In genomic region chr5:5622806-5623205, GRCh38 we compare ENCODE assay signal across 21 cellular contexts.
DNase-seq lines count a peak whose midpoint lies in the region; ATAC-seq, FAIRE-seq and TF ChIP-seq lines count a peak whose summit lies in the region.
"Had no signal": no experiment of that assay in that cellular context is flagged by ENCODE, and none has a peak within 500 bp of the region (broad histone marks: within the 10 kb centered on the region; RNA-seq: fewer than 3 reads in every experiment).

No MANE protein-coding gene starts in this region.

- H3K27me3 ChIP-seq in HepG2 (ENCODE audit: control insufficient read depth in 1 of 2, insufficient read depth in 2 of 2, low read length in 2 of 2): no peaks in the 10 kb centered on the region
- H3K27me3 ChIP-seq in right lobe of liver: no peaks in the 10 kb centered on the region
- no peaks in the 10 kb centered on the region for H3K27me3 ChIP-seq in K562 (ENCODE audit: control insufficient read depth in 2 of 2, insufficient read depth in 2 of 2, low read length in 2 of 2)
- no peaks in the 10 kb centered on the region for H3K27me3 ChIP-seq in CD4-positive, alpha-beta T cell (ENCODE audit: control insufficient read depth, insufficient read depth, low read length)
- H3K27me3 ChIP-seq: BE2C, BLaER1 had no signal

- H3K9me3 ChIP-seq in HepG2 (ENCODE audit: low read length) (peaks cover 22% of the 10 kb centered on the region), right lobe of liver (peaks cover 0 to 3% (median 0%) of the 10 kb centered on the region in 4 donors), K562 (replicated peaks; ENCODE audit: control insufficient read depth, insufficient read depth, low read depth, low read length) (no peaks in the 10 kb centered on the region)
- peaks cover 9% of the 10 kb centered on the region for H3K9me3 ChIP-seq in CD4-positive, alpha-beta T cell (ENCODE audit: control insufficient read depth, low read length)

- intact Hi-C loops in HepG2 (cut with micrococcal nuclease; ENCODE audit: unreplicated experiment) (no loop called here), right lobe of liver (cut with DNase I) (no loop called here), K562 (cut with micrococcal nuclease) (no loop called here)
- intact Hi-C loops in CD4-positive, alpha-beta T cell (cut with DNase I, micrococcal nuclease): no loop called here

- DNase-seq in HepG2 (ENCODE audit: low spot score): no peak
- no peak for DNase-seq in right lobe of liver
- DNase-seq in K562 (ENCODE audit: extremely low read depth in 1 of 4, low spot score in 3 of 4): no peak
- DNase-seq in CD4-positive, alpha-beta T cell: no peak
- DNase-seq in left lobe of liver (ENCODE audit: low spot score): no peak
- DNase-seq: ACHN; BE2C; C1 segment of cervical spinal cord; Caco-2; Calu3; CD4-positive, CD25-positive, alpha-beta regulatory T cell; CD8-positive, alpha-beta T cell; DMS79 treated with DMSO at 0.1 percent for 48 hours; GF-D8 had no signal

- H3K4me2 ChIP-seq in HepG2 (ENCODE audit: low read depth, low read length) (no peak overlapping the region), K562 (ENCODE audit: insufficient read depth, low read length) (no peak overlapping the region)
- H3K4me2 ChIP-seq: BLaER1 had no signal

- no peaks in the 10 kb centered on the region for H3K36me3 ChIP-seq in HepG2 (replicated peaks in 1 of 2; ENCODE audit: control insufficient read depth in 1 of 2, insufficient read depth in 2 of 2, low read length in 2 of 2)
- no peaks in the 10 kb centered on the region for H3K36me3 ChIP-seq in right lobe of liver
- no peaks in the 10 kb centered on the region for H3K36me3 ChIP-seq in K562 (ENCODE audit: control insufficient read depth, insufficient read depth, low read length)
- H3K36me3 ChIP-seq: BE2C, BLaER1 had no signal

- no peaks in the 10 kb centered on the region for H3K4me1 Mint-ChIP-seq in CD4-positive, alpha-beta T cell (ENCODE audit: low read depth)
- H3K4me1 Mint-ChIP-seq: CD14-positive monocyte; CD4-positive, CD25-positive, alpha-beta regulatory T cell had no signal

- H3K27ac ChIP-seq in HepG2 (ENCODE audit: extremely low read length, insufficient read depth, low read length) (no peak overlapping the region), right lobe of liver (no peak overlapping the region), K562 (ENCODE audit: extremely low read depth, low read depth, low read length) (no peak overlapping the region)
- no peak overlapping the region for H3K27ac ChIP-seq in CD4-positive, alpha-beta T cell (ENCODE audit: low read depth, low read length)
- H3K27ac ChIP-seq: 22Rv1, BLaER1 had no signal

- H4K20me1 ChIP-seq in HepG2 (ENCODE audit: insufficient read depth, low read length): no peaks in the 10 kb centered on the region
- no peaks in the 10 kb centered on the region for H4K20me1 ChIP-seq in K562 (replicated peaks; ENCODE audit: control insufficient read depth, insufficient read depth, low read length)
- H4K20me1 ChIP-seq: BLaER1 had no signal

- H3K4me3 ChIP-seq in HepG2 (replicated peaks in 1 of 3; ENCODE audit: insufficient read depth in 1 of 3, low read depth in 2 of 3, low read length in 3 of 3) (no peak overlapping the region), right lobe of liver (no peak overlapping the region), K562 (no peak overlapping the region)
- H3K4me3 ChIP-seq: BLaER1 had no signal

- TF ChIP-seq POLR2A in HepG2 (IDR thresholded peaks at IDR 0.05; ENCODE audit: insufficient read depth in 1 of 2, low read depth in 2 of 2, low read length in 2 of 2) (no peak), right lobe of liver (IDR thresholded peaks at IDR 0.05) (no peak), K562 (conservative IDR thresholded peaks at IDR 0.05) (no peak)

- in situ Hi-C loops in HepG2 (cut with HindIII; ENCODE audit: extremely low pct_ligation_motif_present, low pct_unique_long_range_greater_than_20kb): no loop called here
- in situ Hi-C loops in K562 (cut with MboI): no loop called here

- H3K79me2 ChIP-seq in HepG2 (ENCODE audit: insufficient read depth, low read length) (no peaks in the 10 kb centered on the region), K562 (ENCODE audit: control insufficient read depth, insufficient read depth, low read length) (no peaks in the 10 kb centered on the region)

- no peak for FAIRE-seq in HepG2 (lab: Jason Lieb, UNC)
- FAIRE-seq in K562 (lab: Jason Lieb, UNC): no peak
- FAIRE-seq: D721Med, G401.6, GM12891, GM19239 had no signal

- no peaks in the 10 kb centered on the region for H3K9me1 ChIP-seq in K562 (ENCODE audit: control insufficient read depth, insufficient read depth, low read length)

- ATAC-seq in HepG2 (no peak), right lobe of liver (no peak), K562 (no peak), left lobe of liver (no peak)
- ATAC-seq in CD4-positive, alpha-beta T cell (ENCODE audit: poor library complexity): no peak
- ATAC-seq: CD8-positive, alpha-beta T cell had no signal

- H3K4me1 ChIP-seq in HepG2 (ENCODE audit: insufficient read depth, low read length) (no peaks in the 10 kb centered on the region), right lobe of liver (no peaks in the 10 kb centered on the region), K562 (replicated peaks in 1 of 2; ENCODE audit: control insufficient read depth in 2 of 2, insufficient read depth in 2 of 2, low read length in 2 of 2) (no peaks in the 10 kb centered on the region)
- H3K4me1 ChIP-seq: BLaER1, Caco-2 had no signal

- H3K27me3 Mint-ChIP-seq in CD4-positive, alpha-beta T cell: peaks cover 9% of the 10 kb centered on the region

- TF ChIP-seq RAD21 in HepG2 (CRISPR knock-in tag; IDR thresholded peaks at IDR 0.05): no peak
- no peak for TF ChIP-seq RAD21 in K562 (CRISPR knock-in tag; conservative IDR thresholded peaks at IDR 0.05 in 1 of 2, IDR thresholded peaks at IDR 0.05 in 1 of 2)

- CTCF ChIA-PET in HepG2 (lab: Yijun Ruan, JAX; ENCODE audit: low intra/inter-chr PET ratio, low total read pairs): no interaction called here
- CTCF ChIA-PET in K562 (lab: Yijun Ruan, JAX; ENCODE audit: low intra/inter-chr PET ratio): no interaction called here
- CTCF ChIA-PET in CD4-positive, alpha-beta T cell (lab: Charles Lee): no interaction called here

- H3K27ac Mint-ChIP-seq in CD4-positive, alpha-beta T cell: no peak overlapping the region
- H3K27ac Mint-ChIP-seq: CD14-positive monocyte; CD4-positive, CD25-positive, alpha-beta regulatory T cell; CD8-positive, alpha-beta T cell had no signal

- POLR2A ChIA-PET in HepG2 (lab: Yijun Ruan, JAX): no interaction called here
- POLR2A ChIA-PET in K562 (lab: Yijun Ruan, JAX): no interaction called here
- POLR2A ChIA-PET in CD4-positive, alpha-beta T cell (lab: Charles Lee): interaction anchor here (0.6 kb wide), 1 partner anchor 32 kb away, joined by 3 read pairs; no protein-coding TSS in a partner anchor

- H3K4me3 Mint-ChIP-seq in CD4-positive, alpha-beta T cell: no peak overlapping the region
- H3K4me3 Mint-ChIP-seq: CD14-positive monocyte; CD4-positive, CD25-positive, alpha-beta regulatory T cell; CD8-positive, alpha-beta T cell had no signal

- no peaks in the 10 kb centered on the region for H3K36me3 Mint-ChIP-seq in CD4-positive, alpha-beta T cell (ENCODE audit: low read depth)
- H3K36me3 Mint-ChIP-seq: CD14-positive monocyte; CD4-positive, CD25-positive, alpha-beta regulatory T cell; CD8-positive, alpha-beta T cell had no signal

- no peak overlapping the region for H2AFZ ChIP-seq in HepG2 (ENCODE audit: low read length)
- H2AFZ ChIP-seq in K562 (ENCODE audit: low read depth, low read length): no peak overlapping the region

- peaks cover 16% of the 10 kb centered on the region for H3K9me3 Mint-ChIP-seq in CD4-positive, alpha-beta T cell

- TF ChIP-seq CTCF in HepG2 (CRISPR knock-in tag; IDR thresholded peaks at IDR 0.05) (no peak), right lobe of liver (IDR thresholded peaks at IDR 0.05) (no peak), K562 (IDR thresholded peaks at IDR 0.05 in 2 of 3, conservative IDR thresholded peaks at IDR 0.05 in 1 of 3; ENCODE audit: insufficient read depth in 2 of 3, low read depth in 1 of 3, low read length in 3 of 3) (no peak)
- TF ChIP-seq CTCF in CD4-positive, alpha-beta T cell (IDR thresholded peaks at IDR 0.05): no peak

- BruUV-seq in HepG2 (replicated peaks; lab: Mats Ljungman, UMichigan) (no TSS peak), K562 (replicated peaks; lab: Mats Ljungman, UMichigan) (no TSS peak)

- TF ChIP-seq EP300 in HepG2 (IDR thresholded peaks at IDR 0.05; ENCODE audit: low read depth in 2 of 2, low read length in 2 of 2) (no peak), HepG2 (CRISPR knock-in tag; IDR thresholded peaks at IDR 0.05; ENCODE audit: borderline replicate concordance) (no peak), K562 (IDR thresholded peaks at IDR 0.05; ENCODE audit: low read length) (no peak)

- H3K9ac ChIP-seq in HepG2 (ENCODE audit: insufficient read depth, low read depth, low read length) (no peak overlapping the region), K562 (ENCODE audit: insufficient read depth in 1 of 2, low read depth in 2 of 2, low read length in 2 of 2) (no peak overlapping the region)
- H3K9ac ChIP-seq: BLaER1 had no signal

TF ChIP-seq in HepG2, 621 proteins besides CTCF, POLR2A, EP300 and RAD21 (continues in another document):
- TF ChIP-seq MAFK (conservative IDR thresholded peaks at IDR 0.05 in 1 of 2, IDR thresholded peaks at IDR 0.05 in 1 of 2; ENCODE audit: low read length in 2 of 2): peak; percentile 66 to 81; a peak in 2 of 4 replicates
- TF ChIP-seq ZFP41 (CRISPR knock-in tag; IDR thresholded peaks at IDR 0.05; ENCODE audit: borderline replicate concordance): no peak
- peak; percentile 62 for TF ChIP-seq MAFF (IDR thresholded peaks at IDR 0.05; ENCODE audit: low read depth, low read length)
- no peak for TF ChIP-seq HNF4A (CRISPR knock-in tag; IDR thresholded peaks at IDR 0.05)

TF ChIP-seq in K562, 482 proteins besides CTCF, POLR2A, EP300 and RAD21 (continues in another document):
- no peak for TF ChIP-seq GABPB1 (CRISPR knock-in tag; IDR thresholded peaks at IDR 0.05)
- TF ChIP-seq ZNF316 (IDR thresholded peaks at IDR 0.05): 0 out of 2 replicates have a peak, but pooled peaks have one; percentile 15
- no peak for TF ChIP-seq MTA3 (IDR thresholded peaks at IDR 0.05; ENCODE audit: borderline replicate concordance)
- TF ChIP-seq MAFG (tag; conservative IDR thresholded peaks at IDR 0.05): 0 out of 2 replicates have a peak, but pooled peaks have one; percentile 11
- TF ChIP-seq HDAC3 (IDR thresholded peaks at IDR 0.05; ENCODE audit: borderline replicate concordance, partially characterized antibody): no peak
- TF ChIP-seq NBN (IDR thresholded peaks at IDR 0.05; ENCODE audit: low read depth): no peak
- TF ChIP-seq BDP1 (IDR thresholded peaks at IDR 0.05; ENCODE audit: insufficient read depth, insufficient read length): no peak
- TF ChIP-seq CEBPG (CRISPR knock-in tag; IDR thresholded peaks at IDR 0.05): no peak
- no peak for TF ChIP-seq CEBPG (tag; conservative IDR thresholded peaks at IDR 0.05 in 1 of 2, IDR thresholded peaks at IDR 0.05 in 1 of 2)
- no peak for TF ChIP-seq DNMT1 (IDR thresholded peaks at IDR 0.05)
- TF ChIP-seq ZNF77 (CRISPR knock-in tag; IDR thresholded peaks at IDR 0.05): no peak
- no peak for TF ChIP-seq ERF (CRISPR knock-in tag; IDR thresholded peaks at IDR 0.05)

Comparison
In these comparisons a context has a peak if more than half of its experiments do, and no peak if none do; other contexts are left out.
1. Of the 241 proteins assayed by ChIP-seq in both HepG2 and K562: peak only in HepG2: MAFF; only in K562: MAFG; in both: MAFK; in neither: 238.